6 cellular contexts compared by ENCODE assay signal in the genomic region with DNA sequence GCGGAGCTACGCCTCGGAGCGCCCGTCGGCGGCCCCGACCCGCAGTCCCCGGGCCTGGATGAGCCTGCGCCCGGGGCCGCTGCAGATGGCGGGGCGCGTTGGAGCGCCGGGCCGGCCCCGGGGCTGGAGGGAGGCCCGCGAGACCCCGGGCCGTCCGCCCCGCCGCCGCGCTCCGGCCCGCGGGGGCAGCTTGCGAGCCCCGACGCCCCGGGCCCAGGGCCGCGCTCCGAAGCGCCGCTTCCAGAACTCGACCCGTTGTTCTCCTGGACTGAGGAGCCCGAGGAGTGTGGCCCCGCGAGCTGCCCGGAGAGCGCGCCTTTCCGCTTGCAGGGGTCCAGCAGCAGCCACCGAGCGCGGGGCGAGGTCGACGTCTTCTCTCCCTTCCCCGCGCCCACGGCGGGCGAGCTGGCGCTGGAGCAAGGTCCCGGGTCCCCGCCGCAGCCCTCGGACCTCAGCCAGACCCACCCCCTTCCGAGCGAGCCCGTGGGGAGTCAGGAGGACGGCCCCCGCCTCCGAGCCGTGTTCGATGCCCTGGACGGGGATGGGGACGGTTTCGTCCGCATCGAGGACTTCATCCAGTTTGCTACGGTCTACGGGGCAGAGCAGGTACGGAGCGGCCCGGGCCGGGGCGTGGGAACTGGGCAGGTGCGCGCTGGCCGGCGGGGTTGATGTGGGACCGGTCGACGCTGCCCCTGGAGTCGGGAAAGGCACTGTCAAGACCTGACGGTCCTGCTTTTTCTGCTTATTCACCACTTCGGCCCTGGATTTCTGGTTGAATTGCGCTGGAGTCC. TPM values are rescaled to one million over a fixed set of nuclear protein-coding genes. Genes with fewer than 3 reads are reported as not detected.
DNase-seq lines count a peak whose midpoint lies in the region; ATAC-seq and TF ChIP-seq lines count a peak whose summit lies in the region.

No MANE protein-coding gene starts in this region.

- 0 to 1% methylated on average over 67 to 96 of the region's 97 CpGs for WGBS in heart right ventricle, 2 donors
- WGBS in testis, 2 donors, result 0 to 1% methylated on average over 9 to 86 of the region's 97 CpGs

- peaks cover 6% of the 10 kb centered on the region; the same call in 1 of the 2 replicates for H4K20me1 ChIP-seq in PC-3 (ENCODE audit: low read length)

- H3F3A ChIP-seq in PC-3 (ENCODE audit: low read length, unreplicated experiment), result no peaks in the 10 kb centered on the region

- TF ChIP-seq POLR2A in testis (IDR thresholded peaks at IDR 0.05), result no peak

- POLR2A ChIA-PET in PC-3 (lab: Charles Lee; ENCODE audit: unreplicated experiment), result no interaction called here

- BruUV-seq in PC-3 (replicated peaks; lab: Mats Ljungman, UMichigan), result no TSS peak

- H3K27ac ChIP-seq in PC-3 (ENCODE audit: low read length) (no peak overlapping the region), heart right ventricle (peak overlapping the region in 7 of 10 donors; percentile 7 to 91 (median 50)), testis (peak overlapping the region; percentile 62 to 95)

- peak overlapping the region; percentile 89 for H3K4me2 ChIP-seq in PC-3 (ENCODE audit: low read length)

- H3K9me2 ChIP-seq in PC-3 (replicated peaks; ENCODE audit: low read length), result no peaks in the 10 kb centered on the region

- H3K79me2 ChIP-seq in PC-3 (ENCODE audit: low read length), result peaks cover 17% of the 10 kb centered on the region

- no peaks in the 10 kb centered on the region for H3K9me3 ChIP-seq in PC-3 (ENCODE audit: low read length)
- no peaks in the 10 kb centered on the region for H3K9me3 ChIP-seq in heart right ventricle
- H3K9me3 ChIP-seq in testis, result no peaks in the 10 kb centered on the region

- peak overlapping the region; percentile 80 for H3K4me3 ChIP-seq in PC-3 (ENCODE audit: low read length)
- H3K4me3 ChIP-seq in heart right ventricle, result peak overlapping the region; percentile 52 to 82 (median 74)
- peak overlapping the region; percentile 62 to 71 for H3K4me3 ChIP-seq in testis

- no peak for TF ChIP-seq CTCF in PC-3 (conservative IDR thresholded peaks at IDR 0.05; ENCODE audit: low read depth, low read length)
- TF ChIP-seq CTCF in heart right ventricle (IDR thresholded peaks at IDR 0.05), result no peak
- TF ChIP-seq CTCF in testis (IDR thresholded peaks at IDR 0.05), result no peak

- peak; percentile 17 for ATAC-seq in GM19455 (IDR thresholded peaks at IDR 0.05; ENCODE audit: unreplicated experiment)
- no peak; the same call in 1 of the 2 replicates for ATAC-seq in PC-3
- no peak for ATAC-seq in heart right ventricle

- peak overlapping the region; percentile 31; the same call in 1 of the 2 replicates for H3K9ac ChIP-seq in PC-3 (ENCODE audit: low read length)

- H3K36me3 ChIP-seq in PC-3 (ENCODE audit: low read depth, low read length) (no peaks in the 10 kb centered on the region), heart right ventricle (peaks cover 0 to 8% (median 0%) of the 10 kb centered on the region in 9 donors), testis (ENCODE audit: low read depth, missing control alignments) (no peaks in the 10 kb centered on the region)

- H2AFZ ChIP-seq in PC-3 (ENCODE audit: low read length), result peak overlapping the region; percentile 59; the same call in 1 of the 2 replicates

- CTCF ChIA-PET in PC-3 (lab: Charles Lee), result no interaction called here

- H3K27me3 ChIP-seq in PC-3 (ENCODE audit: low read length) (no peaks in the 10 kb centered on the region), heart right ventricle (peaks cover 0 to 6% (median 0%) of the 10 kb centered on the region in 7 donors), testis (no peaks in the 10 kb centered on the region)

- DNase-seq in PC-3, result no peak
- peak; percentile 14 to 29 for DNase-seq in heart right ventricle
- no peak for DNase-seq in testis
- DNase-seq in GOT3 (lab: John Stamatoyannopoulos, UW), result no peak
- no peak for DNase-seq in hippocampal formation (lab: John Stamatoyannopoulos, UW)

- peaks cover 23% of the 10 kb centered on the region for H3K4me1 ChIP-seq in PC-3 (ENCODE audit: insufficient read depth, low read length)
- peaks cover 0 to 59% (median 37%) of the 10 kb centered on the region in 9 donors for H3K4me1 ChIP-seq in heart right ventricle
- H3K4me1 ChIP-seq in testis, result peaks cover 36% of the 10 kb centered on the region

- intact Hi-C loops in PC-3 (cut with micrococcal nuclease), result no loop called here
- intact Hi-C loops in heart right ventricle (cut with DNase I), result loop anchor here in 4 of 10 donors (5.0 to 10.0 kb wide), 4 partner anchors 46 to 158 kb away; a partner anchor contains a TSS
- intact Hi-C loops in testis (cut with DNase I; ENCODE audit: low total_unique reads), result no loop called here

RNA-seq across cellular contexts. Expression of a gene that starts 0.9 kb away (rescaled TPM):
- total RNA-seq in PC-3 (2014; rRNA removed) (12.7 and 17.9 TPM in 2 replicates), heart right ventricle (10 to 100 TPM; 16.6 to 40.3 (median 30.4) TPM), testis (100 to 1,000 TPM; 166 to 186 TPM)
- polyA plus RNA-seq in heart right ventricle (10 to 100 TPM; 22.7 to 28.5 TPM), testis (ENCODE audit: insufficient read depth, low read depth, low replicate concordance) (61.7 TPM)

RNA-seq across cellular contexts. Expression of a gene that starts 24.6 kb away (rescaled TPM):
- 19.8 and 22.3 TPM in 2 replicates for total RNA-seq in PC-3 (2014; rRNA removed)
- total RNA-seq in heart right ventricle, result 10 to 100 TPM in 7 of 10 donors, 1 to 10 TPM in 3; 7.0 to 17.4 (median 11.6) TPM
- polyA plus RNA-seq in heart right ventricle, result 10 to 100 TPM in 1 of 2 donors, 1 to 10 TPM in 1; 9.3 to 26.0 TPM
- total RNA-seq in testis, result 10 to 100 TPM; 52.2 to 56.1 TPM
- polyA plus RNA-seq in testis (ENCODE audit: insufficient read depth, low read depth, low replicate concordance), result 33.2 TPM

RNA-seq across cellular contexts. Expression of a gene that starts 29.3 kb away (rescaled TPM):
- 182 and 207 TPM in 2 replicates for total RNA-seq in PC-3 (2014; rRNA removed)
- total RNA-seq in heart right ventricle, result 10 to 100 TPM; 57.8 to 97.0 (median 75.4) TPM
- 10 to 100 TPM; 48.1 to 97.2 TPM for polyA plus RNA-seq in heart right ventricle
- 100 to 1,000 TPM in 1 of 2 donors, 10 to 100 TPM in 1; 87.5 to 107 TPM for total RNA-seq in testis
- polyA plus RNA-seq in testis (ENCODE audit: insufficient read depth, low read depth, low replicate concordance), result 79.2 TPM

RNA-seq across cellular contexts. Expression of a gene that starts 44.5 kb away (rescaled TPM):
- total RNA-seq in PC-3 (2014; rRNA removed) (40.8 and 56.5 TPM in 2 replicates), heart right ventricle (10 to 100 TPM; 27.1 to 57.3 (median 33.1) TPM), testis (100 to 1,000 TPM; 261 to 265 TPM)
- polyA plus RNA-seq in heart right ventricle (10 to 100 TPM; 27.8 to 45.3 TPM), testis (ENCODE audit: insufficient read depth, low read depth, low replicate concordance) (121 TPM)

RNA-seq across cellular contexts. Expression of a gene that starts 56.0 kb away (rescaled TPM):
- total RNA-seq in PC-3 (2014; rRNA removed), result 154 and 206 TPM in 2 replicates
- 10 to 100 TPM; 64.9 to 78.6 (median 74.6) TPM for total RNA-seq in heart right ventricle
- polyA plus RNA-seq in heart right ventricle, result 100 to 1,000 TPM; 134 to 169 TPM
- 100 to 1,000 TPM; 108 to 119 TPM for total RNA-seq in testis
- 161 TPM for polyA plus RNA-seq in testis (ENCODE audit: insufficient read depth, low read depth, low replicate concordance)

Comparison
In these comparisons a context has a peak if more than half of its experiments do, and no peak if none do; other contexts are left out.
1. DNase-seq: peak in heart right ventricle (2 of 2); none in PC-3 (single experiment), testis (single experiment), GOT3 (single experiment) and hippocampal formation (0 of 2).
2. Peak in every context shown above with its lines, with median percentiles within 50 percentile points of each other: H3K4me3 ChIP-seq.